In genomic region chr1:69185378-69185777, GRCh38 we compare ENCODE assay signal across 8 cellular contexts.
"Had no signal": no experiment of that assay in that cellular context is flagged by ENCODE, and none has a peak within 500 bp of the region (broad histone marks: within the 10 kb centered on the region; RNA-seq: fewer than 3 reads in every experiment).

No MANE protein-coding gene starts in this region.

- DNase-seq: GM23248, GOT3, H7, HFFc6, KG1 had no signal

- H3K4me1 ChIP-seq: HAP-1 had no signal

- H3K27ac ChIP-seq: GM23248, HL-60 had no signal

- H3K4me3 ChIP-seq: GM23248, HAP-1 had no signal

- H3K9ac ChIP-seq: GM23248 had no signal

- H3K9me3 ChIP-seq: HAP-1 had no signal

- H2AFZ ChIP-seq: GM23248 had no signal

- H3K36me3 ChIP-seq: HAP-1 had no signal

- ATAC-seq: HCT116 had no signal
